19 cellular contexts compared by ENCODE assay signal in the genomic region with DNA sequence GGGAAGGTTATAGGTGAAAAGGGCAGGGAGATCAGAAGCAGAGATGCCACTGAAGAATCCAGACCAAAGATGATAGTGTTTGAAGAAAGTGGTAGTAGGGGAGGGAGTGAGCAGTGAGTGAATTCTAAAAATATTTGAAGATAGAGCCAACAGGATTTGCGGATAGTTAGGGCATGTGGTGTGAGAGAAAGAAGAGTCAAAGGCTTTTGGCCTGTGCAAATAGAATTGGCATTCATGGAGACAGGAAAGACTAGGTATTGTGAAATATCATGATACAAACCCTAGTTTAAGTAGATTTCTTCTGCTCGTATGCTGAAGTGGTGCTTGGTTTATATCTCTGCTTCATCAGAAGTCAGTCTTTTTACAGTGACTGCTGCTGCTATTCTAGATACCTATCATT.
DNase-seq lines count a peak whose midpoint lies in the region; ATAC-seq and TF ChIP-seq lines count a peak whose summit lies in the region.
"Had no signal": no experiment of that assay in that cellular context is flagged by ENCODE, and none has a peak within 500 bp of the region (broad histone marks: within the 10 kb centered on the region; RNA-seq: fewer than 3 reads in every experiment).

No MANE protein-coding gene starts in this region.

- no peaks in the 10 kb centered on the region for H3K9me3 ChIP-seq in adipocyte (ENCODE audit: control insufficient read depth, low read length)
- H3K9me3 ChIP-seq: BLaER1 had no signal

- H3K4me3 ChIP-seq in adipocyte (ENCODE audit: low read length) (no peak overlapping the region), fibroblast of pulmonary artery (replicated peaks; ENCODE audit: low read depth, low read length) (no peak overlapping the region)
- H3K4me3 ChIP-seq: BLaER1 had no signal

- ATAC-seq in GM19023 (IDR thresholded peaks at IDR 0.05; ENCODE audit: unreplicated experiment), result no peak

- DNase-seq in AG08395 (ENCODE audit: low spot score), result peak; percentile 67
- peak; percentile 10 to 28 for DNase-seq in AML-193 (lab: John Stamatoyannopoulos, UW)
- peak; percentile 50 for DNase-seq in adipocyte (ENCODE audit: low read depth)
- peak; percentile 12 for DNase-seq in fibroblast of pulmonary artery (ENCODE audit: low read depth)
- DNase-seq in SKM-1 (lab: John Stamatoyannopoulos, UW; ENCODE audit: unreplicated experiment), result no peak
- no peak for DNase-seq in NCI-H748 treated with DMSO at 0.1 percent for 48 hours (lab: John Stamatoyannopoulos, UW)
- no peak for DNase-seq in dedifferentiated amniotic fluid mesenchymal stem cell (ENCODE audit: extremely low spot score)
- DNase-seq: CD8-positive, alpha-beta memory T cell; DMS 273 treated with DMSO at 0.1 percent for 48 hours; EL; GOT3; KG1; NCI-H1105; NCI-H187 treated with DMSO at 0.1 percent for 48 hours; NCI-H510A treated with DMSO at 0.1 percent for 48 hours; SIG-M5; SW 1271 had no signal

- H3K36me3 ChIP-seq in adipocyte (ENCODE audit: control insufficient read depth, insufficient read depth, low read length, severe bottlenecking), result no peaks in the 10 kb centered on the region
- H3K36me3 ChIP-seq: BLaER1 had no signal

- H3K9ac ChIP-seq in adipocyte (ENCODE audit: low read length), result no peak overlapping the region
- H3K9ac ChIP-seq: BLaER1 had no signal

- H3K27me3 ChIP-seq in adipocyte (replicated peaks; ENCODE audit: control insufficient read depth, insufficient read depth, low read length), result no peaks in the 10 kb centered on the region
- H3K27me3 ChIP-seq: BLaER1 had no signal

- TF ChIP-seq CTCF in fibroblast of pulmonary artery (IDR thresholded peaks at IDR 0.05; ENCODE audit: low read length, missing control alignments), result no peak

- peaks cover 8% of the 10 kb centered on the region for H3K4me1 ChIP-seq in adipocyte (ENCODE audit: control insufficient read depth, insufficient read depth, low read length)

Comparison
In these comparisons a context has a peak if more than half of its experiments do, and no peak if none do; other contexts are left out.
1. DNase-seq: peak in AG08395 (single experiment), AML-193 (2 of 2), adipocyte (single experiment) and fibroblast of pulmonary artery (single experiment); none in SKM-1 (single experiment), NCI-H748 treated with DMSO at 0.1 percent for 48 hours (single experiment) and dedifferentiated amniotic fluid mesenchymal stem cell (single experiment).